1 cellular context compared by ENCODE assay signal in genomic region chr7:5598769-5599371, GRCh38.
TF ChIP-seq lines count a peak whose summit lies in the region.

No MANE protein-coding gene starts in this region.

TF ChIP-seq in K562, 482 proteins besides CTCF, POLR2A, EP300 and RAD21 (continued from another document and continues in another):
- TF ChIP-seq ZBTB9 (CRISPR knock-in tag; IDR thresholded peaks at IDR 0.05) (0 out of 2 replicates have a peak, but pooled peaks have one; percentile 16), FOXK1 (CRISPR knock-in tag; IDR thresholded peaks at IDR 0.05; ENCODE audit: borderline replicate concordance) (no peak), FIP1L1 (IDR thresholded peaks at IDR 0.05; ENCODE audit: low read depth, low read length, poor library complexity, severe bottlenecking) (peak; percentile 91), ZNF507 (tag; conservative IDR thresholded peaks at IDR 0.05) (no peak), MCM2 (IDR thresholded peaks at IDR 0.05; ENCODE audit: low read depth) (no peak), ZNF561 (CRISPR knock-in tag; conservative IDR thresholded peaks at IDR 0.05) (no peak), POU5F1 (IDR thresholded peaks at IDR 0.05; ENCODE audit: borderline replicate concordance, low read depth, low read length, partially characterized antibody) (no peak), KHSRP (IDR thresholded peaks at IDR 0.05) (no peak), DPF2 (IDR thresholded peaks at IDR 0.05) (no peak; the same call in 1 of the 2 replicates), ZEB2 (IDR thresholded peaks at IDR 0.05) (peak; percentile 28; the same call in 1 of the 2 replicates), XRCC5 (IDR thresholded peaks at IDR 0.05; ENCODE audit: low read depth, low read length) (peak; percentile 47; the same call in 1 of the 2 replicates), CLOCK (CRISPR knock-in tag; IDR thresholded peaks at IDR 0.05; ENCODE audit: borderline replicate concordance) (no peak), SFPQ (IDR thresholded peaks at IDR 0.05; ENCODE audit: low read depth, low read length) (no peak), SUPT5H (IDR thresholded peaks at IDR 0.05) (no peak), NONO (IDR thresholded peaks at IDR 0.05; ENCODE audit: low read depth in 2 of 2, low read length in 1 of 2) (peak in 1 of 2 experiments; percentile 86; a peak in 1 of 4 replicates), CREM (IDR thresholded peaks at IDR 0.05; ENCODE audit: low read depth) (peak; percentile 66), RB1 (IDR thresholded peaks at IDR 0.05; ENCODE audit: low read depth) (peak; percentile 60), ZNF766 (CRISPR knock-in tag; conservative IDR thresholded peaks at IDR 0.05) (peak; percentile 34; the same call in 1 of the 2 replicates), YBX1 (IDR thresholded peaks at IDR 0.05) (no peak), ZNF316 (IDR thresholded peaks at IDR 0.05) (no peak), ZNF3 (CRISPR knock-in tag; IDR thresholded peaks at IDR 0.05) (no peak), ETV1 (tag; conservative IDR thresholded peaks at IDR 0.05; ENCODE audit: low read depth) (no peak), BRD4 (IDR thresholded peaks at IDR 0.05) (no peak), CHD4 (IDR thresholded peaks at IDR 0.05; ENCODE audit: insufficient read depth, insufficient replicate concordance, low read depth, low read length, poor library complexity, severe bottlenecking) (no peak), MCM5 (IDR thresholded peaks at IDR 0.05; ENCODE audit: low read depth) (no peak), TBP (optimal IDR thresholded peaks at IDR 0.05; ENCODE audit: low read depth, low read length) (peak; percentile 51), RUNX1 (IDR thresholded peaks at IDR 0.05; ENCODE audit: low read depth) (0 out of 2 replicates have a peak, but pooled peaks have one; percentile 64), MNT (conservative IDR thresholded peaks at IDR 0.05) (peak; percentile 92 to 96), SIN3B (IDR thresholded peaks at IDR 0.05; ENCODE audit: low read depth) (no peak), GTF2A2 (tag; IDR thresholded peaks at IDR 0.05) (no peak), CREB5 (CRISPR knock-in tag; IDR thresholded peaks at IDR 0.05) (no peak), CCAR2 (IDR thresholded peaks at IDR 0.05; ENCODE audit: low read depth, low read length) (no peak), NFATC3 (IDR thresholded peaks at IDR 0.05) (no peak), ZNF655 (CRISPR knock-in tag; IDR thresholded peaks at IDR 0.05) (no peak), SMAD3 (CRISPR knock-in tag; conservative IDR thresholded peaks at IDR 0.05) (no peak), CEBPB (tag; IDR thresholded peaks at IDR 0.05) (no peak), POLR2AphosphoS5 (IDR thresholded peaks at IDR 0.05; ENCODE audit: control insufficient read depth, insufficient read depth, low read depth, low read length) (no peak; the same call in 1 of the 2 replicates), CBX1 (IDR thresholded peaks at IDR 0.05; ENCODE audit: low read depth) (peak; percentile 67), FOXP1 (CRISPR knock-in tag; IDR thresholded peaks at IDR 0.05) (no peak), POLR2H (tag; IDR thresholded peaks at IDR 0.05; ENCODE audit: low read depth) (no peak), JUNB (CRISPR knock-in tag; conservative IDR thresholded peaks at IDR 0.05) (no peak), PCBP2 (IDR thresholded peaks at IDR 0.05; ENCODE audit: low read depth, low read length, poor library complexity, severe bottlenecking) (no peak), PHF21A (IDR thresholded peaks at IDR 0.05; ENCODE audit: borderline replicate concordance, low read depth) (peak; percentile 67; the same call in 1 of the 2 replicates), PHB (CRISPR knock-in tag; IDR thresholded peaks at IDR 0.05) (no peak), ATF2 (CRISPR knock-in tag; IDR thresholded peaks at IDR 0.05) (no peak), RBBP5 (IDR thresholded peaks at IDR 0.05; ENCODE audit: borderline replicate concordance, insufficient read depth, low read length, poor library complexity, severe bottlenecking) (peak; percentile 57), ZNF347 (CRISPR knock-in tag; IDR thresholded peaks at IDR 0.05; ENCODE audit: low read depth) (no peak), AFF1 (IDR thresholded peaks at IDR 0.05; ENCODE audit: low read depth in 1 of 2, partially characterized antibody in 2 of 2) (no peak), SIN3A (IDR thresholded peaks at IDR 0.05; ENCODE audit: borderline replicate concordance in 2 of 2, control insufficient read depth in 1 of 2, low read depth in 2 of 2, low read length in 2 of 2) (peak; percentile 97), MCM7 (IDR thresholded peaks at IDR 0.05) (no peak), ZNF586 (CRISPR knock-in tag; conservative IDR thresholded peaks at IDR 0.05) (no peak), ZFP91 (CRISPR knock-in tag; IDR thresholded peaks at IDR 0.05) (no peak)
